ENCODE assay signal across 29 cellular contexts in the genomic region with DNA sequence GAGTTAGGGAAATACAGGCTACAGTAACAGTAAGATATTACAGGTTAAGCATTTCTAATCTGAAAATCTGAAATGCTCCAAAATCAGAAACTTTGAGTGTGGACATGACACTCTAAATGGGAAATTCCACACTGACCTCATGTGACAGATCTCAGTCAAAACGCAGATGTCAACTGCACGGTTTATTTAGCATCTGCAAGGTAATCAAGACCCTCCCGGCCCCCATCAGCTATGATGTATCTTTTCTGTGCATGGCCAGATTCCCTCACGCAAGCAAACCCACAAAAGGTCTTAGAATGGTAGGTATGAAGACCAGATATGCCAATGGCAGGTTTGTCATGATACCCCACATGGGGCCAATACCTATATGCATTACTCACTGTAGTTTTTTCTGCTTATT.
"Had no signal": no experiment of that assay in that cellular context is flagged by ENCODE, and none has a peak within 500 bp of the region (broad histone marks: within the 10 kb centered on the region; RNA-seq: fewer than 3 reads in every experiment).

No MANE protein-coding gene starts in this region.

- H3K9me3 Mint-ChIP-seq: activated CD8-positive, alpha-beta T cell treated with anti-CD3 and anti-CD28 coated beads for 36 hours; activated T-cell treated with anti-CD3 and anti-CD28 coated beads, Interleukin-2, amount 50 U/mL, for 4 hours; activated T-helper 17 cell treated with anti-CD3 and anti-CD28 coated beads, Interleukin-2, amount 50 U/mL, for 72 hours; brain; central memory CD8-positive, alpha-beta T cell; dendritic cell treated with granulocyte-macrophage colony-stimulating factor and Interleukin-4, amounts not matched to agents 40 ng/mL and 50 ng/mL, for 4 days; endodermal cell had no signal

- H3K36me3 ChIP-seq: ascending aorta, esophagus muscularis mucosa, gastroesophageal sphincter, heart left ventricle had no signal

- H3K27me3 Mint-ChIP-seq: activated CD4-positive, alpha-beta T cell treated with anti-CD3 and anti-CD28 coated beads for 36 hours; activated CD4-positive, alpha-beta T cell treated with anti-CD3 and anti-CD28 coated beads, Interleukin-2, amount 10 ng/mL, durations not matched to agents 7 days and 5 days; activated CD8-positive, alpha-beta T cell treated with anti-CD3 and anti-CD28 coated beads for 36 hours; activated naive CD8-positive, alpha-beta T cell; activated T-helper 17 cell treated with anti-CD3 and anti-CD28 coated beads, Interleukin-2, amount 50 U/mL, for 72 hours; central memory CD8-positive, alpha-beta T cell; dendritic cell treated with granulocyte-macrophage colony-stimulating factor and Interleukin-4, amounts not matched to agents 40 ng/mL and 50 ng/mL, for 4 days had no signal

- DNase-seq: activated CD4-positive, alpha-beta T cell treated with anti-CD3 and anti-CD28 coated beads for 36 hours; activated CD4-positive, alpha-beta T cell treated with anti-CD3 and anti-CD28 coated beads, Interleukin-2, amount 10 ng/mL, durations not matched to agents 7 days and 5 days; activated CD4-positive, alpha-beta T cell treated with anti-CD3 and anti-CD28 coated beads, Interleukin-2, amount 50 U/mL, for 48 hours; activated CD4-positive, CD25-positive, alpha-beta regulatory T cell; activated CD4-positive, CD25-positive, alpha-beta regulatory T cell treated with anti-CD3 and anti-CD28 coated beads, Interleukin-2, amount 50 U/mL, for 72 hours; activated CD8-positive, alpha-beta memory T cell treated with anti-CD3 and anti-CD28 coated beads for 24 hours; activated CD8-positive, alpha-beta T cell treated with anti-CD3 and anti-CD28 coated beads for 36 hours; activated effector memory CD4-positive, alpha-beta T cell treated with Interleukin-2 at 50 U/mL for 16 hours; activated gamma-delta T cell treated with Interleukin-2 at 50 U/mL for 16 hours; activated naive CD4-positive, alpha-beta T cell treated with anti-CD3 and anti-CD28 coated beads, Interleukin-2, amount 50 U/mL, for 16 hours; activated naive CD4-positive, alpha-beta T cell treated with Interleukin-2 at 50 U/mL for 16 hours; activated T-cell treated with anti-CD3 and anti-CD28 coated beads, Interleukin-2, amount 50 U/mL, for 4 hours; dorsolateral prefrontal cortex; effector memory CD4-positive, alpha-beta T cell; endodermal cell; erythroblast; foreskin melanocyte; heart left ventricle; T-helper 2 cell had no signal

- H3K4me1 ChIP-seq: ascending aorta, esophagus muscularis mucosa, gastroesophageal sphincter had no signal

- H3K4me1 Mint-ChIP-seq: activated CD4-positive, alpha-beta T cell treated with anti-CD3 and anti-CD28 coated beads for 36 hours; activated T-helper 17 cell treated with anti-CD3 and anti-CD28 coated beads, Interleukin-2, amount 50 U/mL, for 72 hours; brain had no signal

- FAIRE-seq: bronchial epithelial cell had no signal

- H3K36me3 Mint-ChIP-seq: activated naive CD8-positive, alpha-beta T cell; brain had no signal

- H3K4me3 ChIP-seq: ascending aorta, coronary artery, dorsolateral prefrontal cortex, esophagus muscularis mucosa, gastroesophageal sphincter, heart left ventricle had no signal

- H3K9me3 ChIP-seq: ascending aorta, esophagus muscularis mucosa, heart left ventricle had no signal

- H3K27me3 ChIP-seq: ascending aorta, dorsolateral prefrontal cortex, esophagus muscularis mucosa, gastroesophageal sphincter, heart left ventricle had no signal

- H3K27ac Mint-ChIP-seq: activated CD4-positive, alpha-beta T cell treated with anti-CD3 and anti-CD28 coated beads for 36 hours; activated CD4-positive, alpha-beta T cell treated with anti-CD3 and anti-CD28 coated beads, Interleukin-2, amount 10 ng/mL, durations not matched to agents 7 days and 5 days; activated CD8-positive, alpha-beta T cell treated with anti-CD3 and anti-CD28 coated beads for 36 hours; activated naive CD8-positive, alpha-beta T cell; activated T-helper 17 cell treated with anti-CD3 and anti-CD28 coated beads, Interleukin-2, amount 50 U/mL, for 72 hours; brain; dendritic cell treated with granulocyte-macrophage colony-stimulating factor and Interleukin-4, amounts not matched to agents 40 ng/mL and 50 ng/mL, for 4 days; endodermal cell had no signal

- ATAC-seq: activated CD4-positive, alpha-beta T cell treated with anti-CD3 and anti-CD28 coated beads for 36 hours; activated CD8-positive, alpha-beta T cell treated with anti-CD3 and anti-CD28 coated beads for 36 hours; activated T-cell treated with anti-CD3 and anti-CD28 coated beads, Interleukin-2, amount 50 U/mL, for 4 hours; activated T-helper 17 cell treated with anti-CD3 and anti-CD28 coated beads, Interleukin-2, amount 50 U/mL, for 72 hours; gastroesophageal sphincter; heart left ventricle had no signal

- H3K4me3 Mint-ChIP-seq: activated CD4-positive, alpha-beta T cell treated with anti-CD3 and anti-CD28 coated beads for 36 hours; activated CD4-positive, alpha-beta T cell treated with anti-CD3 and anti-CD28 coated beads, Interleukin-2, amount 10 ng/mL, durations not matched to agents 7 days and 5 days; activated CD8-positive, alpha-beta T cell treated with anti-CD3 and anti-CD28 coated beads for 36 hours; activated naive CD8-positive, alpha-beta T cell; activated T-cell treated with anti-CD3 and anti-CD28 coated beads, Interleukin-2, amount 50 U/mL, for 4 hours; activated T-helper 17 cell treated with anti-CD3 and anti-CD28 coated beads, Interleukin-2, amount 50 U/mL, for 72 hours; brain; central memory CD8-positive, alpha-beta T cell; dendritic cell treated with granulocyte-macrophage colony-stimulating factor and Interleukin-4, amounts not matched to agents 40 ng/mL and 50 ng/mL, for 4 days; endodermal cell had no signal

- H3K27ac ChIP-seq: ascending aorta, coronary artery, dorsolateral prefrontal cortex, esophagus muscularis mucosa, gastroesophageal sphincter, heart left ventricle had no signal
